ENCODE assay signal across 2 cellular contexts in genomic region chr1:192998536-192998935, GRCh38.
TF ChIP-seq lines count a peak whose summit lies in the region.

No MANE protein-coding gene starts in this region.

TF ChIP-seq in SK-N-SH, 30 proteins besides CTCF, POLR2A, EP300 and RAD21 (continued from another document):
- no peak for TF ChIP-seq ZBTB33 (IDR thresholded peaks at IDR 0.05; ENCODE audit: borderline replicate concordance, low read depth)
- no peak for TF ChIP-seq TEAD4 (IDR thresholded peaks at IDR 0.05; ENCODE audit: borderline replicate concordance, insufficient read depth)

TF ChIP-seq in SK-N-SH treated with all-trans-retinoic acid at 6 μM for 48 hours, 23 proteins besides CTCF, POLR2A, EP300 and RAD21 (continued from another document):
- no peak for TF ChIP-seq BACH2 (CRISPR knock-in tag; IDR thresholded peaks at IDR 0.05; ENCODE audit: borderline replicate concordance)
TF ChIP-seq in SK-N-SH treated with all-trans-retinoic acid at 6 μM for 48 hours: peak in this region for 0.
